16 cellular contexts compared by ENCODE assay signal in genomic region chr3:112388972-112389371, GRCh38.
"Had no signal": no experiment of that assay in that cellular context is flagged by ENCODE, and none has a peak within 500 bp of the region (broad histone marks: within the 10 kb centered on the region; RNA-seq: fewer than 3 reads in every experiment).

No MANE protein-coding gene starts in this region.

- H3K27me3 ChIP-seq: colonic mucosa, esophagus muscularis mucosa, left lung, sigmoid colon, upper lobe of left lung had no signal

- ATAC-seq: activated CD8-positive, alpha-beta memory T cell treated with anti-CD3 and anti-CD28 coated beads, Interleukin-2, amount 10 ng/mL, durations not matched to agents 7 days and 5 days; left lung; stimulated activated effector memory CD8-positive, alpha-beta T cell treated with anti-CD3 and anti-CD28 coated beads, Interleukin-12 subunit alpha, Interleukin-12 subunit beta, amount 100 ng/mL, for 72 hours had no signal

- H3K4me3 ChIP-seq: colonic mucosa, esophagus muscularis mucosa, left lung, sigmoid colon, upper lobe of left lung had no signal

- H3K9me3 ChIP-seq: colonic mucosa, esophagus muscularis mucosa, upper lobe of left lung had no signal

- H3K4me1 ChIP-seq: colonic mucosa had no signal

- DNase-seq: activated CD4-positive, alpha-beta T cell treated with anti-CD3 and anti-CD28 coated beads, Interleukin-2, amount 50 U/mL, for 1 hour; activated CD4-positive, CD25-positive, alpha-beta regulatory T cell; activated CD8-positive, alpha-beta memory T cell treated with anti-CD3 and anti-CD28 coated beads, Interleukin-2, amount 10 ng/mL, durations not matched to agents 7 days and 5 days; activated gamma-delta T cell; activated T-cell treated with anti-CD3 and anti-CD28 coated beads, Interleukin-2, amount 50 U/mL, for 24 hours; amniotic stem cell; central memory CD4-positive, alpha-beta T cell; colonic mucosa; effector CD4-positive, alpha-beta T cell; hippocampal formation; left lung; nephron progenitor cell; sigmoid colon; upper lobe of left lung had no signal

- H3K36me3 ChIP-seq: colonic mucosa, esophagus muscularis mucosa, left lung, sigmoid colon, upper lobe of left lung had no signal

- H3K27ac ChIP-seq: colonic mucosa, left lung, upper lobe of left lung had no signal
